1 cellular context compared by ENCODE assay signal in the genomic region with DNA sequence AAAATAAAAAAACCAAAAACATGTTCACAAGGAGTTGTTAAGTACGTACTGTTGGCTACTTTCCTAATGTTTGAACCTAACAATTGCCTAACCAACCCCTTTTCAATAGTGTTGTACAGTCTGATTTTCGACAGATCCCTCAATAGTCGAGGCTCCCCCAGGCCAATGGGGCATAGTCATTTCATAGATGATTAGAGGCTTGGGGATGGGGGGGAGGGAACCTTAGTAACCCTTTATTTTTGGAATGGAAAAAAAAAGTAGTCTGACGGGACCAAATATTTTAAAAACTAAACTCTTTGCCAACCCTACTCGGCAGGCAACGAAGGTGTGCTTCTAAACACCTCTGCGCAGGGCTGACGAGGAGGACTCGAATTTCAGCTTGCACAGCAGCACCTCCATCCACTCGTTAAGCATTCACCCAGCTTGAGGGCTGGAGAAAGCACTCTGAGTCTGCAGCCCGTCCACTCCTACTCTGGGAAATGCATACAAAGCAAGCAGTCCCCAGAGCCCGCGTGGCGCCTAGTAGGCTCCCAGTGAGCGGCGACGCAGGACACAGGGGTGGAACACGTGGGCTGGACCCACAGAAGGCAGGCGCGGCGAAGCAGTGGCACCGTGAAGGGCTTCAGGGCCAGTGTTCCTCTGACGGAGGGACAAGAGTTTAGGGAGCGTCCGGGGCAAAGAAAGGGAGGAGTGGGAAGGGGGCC.
TF ChIP-seq lines count a peak whose summit lies in the region.

No MANE protein-coding gene starts in this region.

TF ChIP-seq in K562, 482 proteins besides CTCF, POLR2A, EP300 and RAD21 (continued from another document):
- TF ChIP-seq, protein P1, sequence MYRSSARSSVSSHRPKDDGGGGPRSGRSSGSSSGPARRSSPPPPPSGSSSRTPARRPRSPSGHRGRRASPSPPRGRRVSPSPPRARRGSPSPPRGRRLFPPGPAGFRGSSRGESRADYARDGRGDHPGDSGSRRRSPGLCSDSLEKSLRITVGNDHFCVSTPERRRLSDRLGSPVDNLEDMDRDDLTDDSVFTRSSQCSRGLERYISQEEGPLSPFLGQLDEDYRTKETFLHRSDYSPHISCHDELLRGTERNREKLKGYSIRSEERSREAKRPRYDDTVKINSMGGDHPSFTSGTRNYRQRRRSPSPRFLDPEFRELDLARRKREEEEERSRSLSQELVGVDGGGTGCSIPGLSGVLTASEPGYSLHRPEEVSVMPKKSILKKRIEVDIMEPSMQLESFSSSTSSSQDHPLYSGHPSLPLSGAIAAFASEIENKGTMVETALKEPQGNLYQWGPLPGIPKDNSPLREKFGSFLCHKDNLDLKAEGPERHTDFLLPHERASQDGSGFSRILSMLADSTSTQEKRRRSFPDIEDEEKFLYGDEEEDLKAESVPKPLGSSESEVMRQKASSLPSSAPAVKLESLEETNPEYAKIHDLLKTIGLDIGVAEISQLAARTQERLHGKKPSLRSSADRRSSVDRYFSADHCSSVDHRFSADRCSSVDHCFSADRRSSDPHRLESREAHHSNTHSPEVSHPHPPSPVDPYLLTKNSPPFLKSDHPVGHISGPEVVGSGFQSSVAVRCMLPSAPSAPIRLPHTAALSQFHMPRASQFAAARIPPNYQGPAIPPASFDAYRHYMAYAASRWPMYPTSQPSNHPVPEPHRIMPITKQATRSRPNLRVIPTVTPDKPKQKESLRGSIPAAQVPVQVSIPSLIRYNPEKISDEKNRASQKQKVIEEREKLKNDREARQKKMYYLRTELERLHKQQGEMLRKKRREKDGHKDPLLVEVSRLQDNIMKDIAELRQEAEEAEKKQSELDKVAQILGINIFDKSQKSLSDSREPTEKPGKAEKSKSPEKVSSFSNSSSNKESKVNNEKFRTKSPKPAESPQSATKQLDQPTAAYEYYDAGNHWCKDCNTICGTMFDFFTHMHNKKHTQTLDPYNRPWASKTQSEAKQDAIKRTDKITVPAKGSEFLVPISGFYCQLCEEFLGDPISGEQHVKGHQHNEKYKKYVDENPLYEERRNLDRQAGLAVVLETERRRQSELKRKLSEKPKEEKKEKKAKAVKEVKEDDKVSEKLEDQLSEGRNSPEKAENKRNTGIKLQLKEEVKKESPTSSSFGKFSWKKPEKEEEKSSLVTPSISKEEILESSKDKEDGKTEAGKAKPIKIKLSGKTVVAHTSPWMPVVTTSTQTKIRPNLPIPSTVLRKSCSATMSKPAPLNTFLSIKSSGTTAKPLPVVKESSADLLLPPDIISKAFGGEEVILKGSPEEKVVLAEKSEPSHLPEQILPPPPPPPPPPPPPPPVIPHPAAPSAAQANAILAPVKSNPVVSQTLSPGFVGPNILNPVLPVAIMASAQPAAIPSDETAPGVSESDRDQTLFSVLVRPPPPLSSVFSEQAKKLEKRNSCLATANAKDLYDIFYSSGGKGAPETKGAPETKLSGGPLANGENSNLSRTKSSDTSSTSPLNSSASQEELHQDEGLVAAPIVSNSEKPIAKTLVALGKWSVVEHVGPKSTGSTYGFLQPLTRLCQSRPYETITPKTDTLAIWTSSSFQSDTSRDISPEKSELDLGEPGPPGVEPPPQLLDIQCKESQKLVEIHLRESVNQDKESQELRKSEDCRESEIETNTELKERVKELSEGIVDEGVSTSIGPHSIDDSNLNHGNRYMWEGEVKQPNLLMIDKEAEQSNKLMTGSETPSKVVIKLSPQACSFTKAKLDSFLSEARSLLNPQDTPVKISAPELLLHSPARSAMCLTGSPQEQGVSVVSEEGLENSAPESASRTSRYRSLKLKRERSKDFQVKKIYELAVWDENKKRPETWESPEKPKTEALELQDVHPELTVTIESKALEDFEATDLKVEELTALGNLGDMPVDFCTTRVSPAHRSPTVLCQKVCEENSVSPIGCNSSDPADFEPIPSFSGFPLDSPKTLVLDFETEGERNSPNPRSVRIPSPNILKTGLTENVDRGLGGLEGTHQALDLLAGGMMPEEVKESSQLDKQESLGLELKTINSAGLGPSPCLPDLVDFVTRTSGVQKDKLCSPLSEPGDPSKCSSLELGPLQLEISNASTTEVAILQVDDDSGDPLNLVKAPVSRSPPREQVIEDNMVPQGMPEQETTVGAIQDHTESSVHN (IDR thresholded peaks at IDR 0.05; ENCODE audit: borderline replicate concordance in 1 of 2, low read depth in 1 of 2): no peak
